Comparison of ENCODE assay signal across 1 cellular context in the genomic region with DNA sequence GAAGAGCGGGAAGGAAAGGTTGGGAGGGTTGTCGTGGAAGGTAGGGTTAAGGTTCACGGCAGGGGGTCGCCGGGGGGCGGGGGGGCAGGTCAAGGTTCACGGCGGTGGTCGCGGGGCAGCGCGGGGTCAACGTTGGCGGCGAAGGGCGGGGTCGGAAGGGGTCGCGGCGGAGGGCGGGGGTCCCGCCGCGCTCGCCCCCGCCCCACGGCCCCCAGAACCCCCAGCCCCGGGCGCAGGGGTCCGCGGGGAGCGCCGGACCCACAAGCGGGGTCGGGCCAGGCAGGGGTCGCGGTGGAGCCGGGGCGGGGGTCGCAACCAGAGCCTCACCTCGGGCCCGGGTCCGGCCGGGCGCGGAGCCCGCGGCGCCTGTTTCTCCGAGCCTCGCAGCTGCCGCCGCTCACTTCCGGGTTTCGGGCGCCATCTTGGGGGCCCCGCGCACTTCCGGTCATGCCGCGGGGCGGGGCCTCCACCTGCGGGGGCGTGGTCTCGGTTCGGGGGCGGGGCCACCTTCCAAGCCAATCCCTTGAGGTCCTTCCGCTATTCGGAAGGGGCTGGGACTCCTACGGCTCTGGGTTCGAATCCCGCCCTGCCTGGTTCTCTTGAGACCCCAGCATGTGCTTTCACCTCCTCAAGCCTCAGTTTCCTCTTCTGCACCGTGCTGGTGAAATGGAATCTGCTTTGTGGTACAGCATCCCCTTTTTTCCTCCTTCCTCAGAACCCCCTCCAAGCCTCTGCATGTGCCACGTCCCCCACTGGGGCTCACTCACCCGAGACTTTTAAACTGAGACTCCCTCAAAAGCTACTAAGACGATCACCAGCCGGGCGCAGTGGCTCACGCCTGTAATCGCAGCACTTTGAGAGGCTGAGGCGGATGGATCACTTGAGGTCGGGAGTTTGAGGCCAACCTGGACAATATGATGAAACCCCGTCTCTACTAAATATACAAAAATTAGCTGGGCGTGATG.
A peak's percentile ranks its signal among the peaks of the same experiment; 100 is the strongest.
TF ChIP-seq lines count a peak whose summit lies in the region.

Gene SBNO2 (minus strand): TSS at position 424 of the 965 bp plus-strand sequence. CDS start 19,992 bp downstream, outside the sequence.

TF ChIP-seq in GM23338, 12 proteins besides CTCF, POLR2A, EP300 and RAD21:
- TF ChIP-seq CREB1 (CRISPR knock-in tag; IDR thresholded peaks at IDR 0.05; ENCODE audit: low read depth) = peak; percentile 34; the same call in 1 of the 2 replicates
- TF ChIP-seq, protein P1, sequence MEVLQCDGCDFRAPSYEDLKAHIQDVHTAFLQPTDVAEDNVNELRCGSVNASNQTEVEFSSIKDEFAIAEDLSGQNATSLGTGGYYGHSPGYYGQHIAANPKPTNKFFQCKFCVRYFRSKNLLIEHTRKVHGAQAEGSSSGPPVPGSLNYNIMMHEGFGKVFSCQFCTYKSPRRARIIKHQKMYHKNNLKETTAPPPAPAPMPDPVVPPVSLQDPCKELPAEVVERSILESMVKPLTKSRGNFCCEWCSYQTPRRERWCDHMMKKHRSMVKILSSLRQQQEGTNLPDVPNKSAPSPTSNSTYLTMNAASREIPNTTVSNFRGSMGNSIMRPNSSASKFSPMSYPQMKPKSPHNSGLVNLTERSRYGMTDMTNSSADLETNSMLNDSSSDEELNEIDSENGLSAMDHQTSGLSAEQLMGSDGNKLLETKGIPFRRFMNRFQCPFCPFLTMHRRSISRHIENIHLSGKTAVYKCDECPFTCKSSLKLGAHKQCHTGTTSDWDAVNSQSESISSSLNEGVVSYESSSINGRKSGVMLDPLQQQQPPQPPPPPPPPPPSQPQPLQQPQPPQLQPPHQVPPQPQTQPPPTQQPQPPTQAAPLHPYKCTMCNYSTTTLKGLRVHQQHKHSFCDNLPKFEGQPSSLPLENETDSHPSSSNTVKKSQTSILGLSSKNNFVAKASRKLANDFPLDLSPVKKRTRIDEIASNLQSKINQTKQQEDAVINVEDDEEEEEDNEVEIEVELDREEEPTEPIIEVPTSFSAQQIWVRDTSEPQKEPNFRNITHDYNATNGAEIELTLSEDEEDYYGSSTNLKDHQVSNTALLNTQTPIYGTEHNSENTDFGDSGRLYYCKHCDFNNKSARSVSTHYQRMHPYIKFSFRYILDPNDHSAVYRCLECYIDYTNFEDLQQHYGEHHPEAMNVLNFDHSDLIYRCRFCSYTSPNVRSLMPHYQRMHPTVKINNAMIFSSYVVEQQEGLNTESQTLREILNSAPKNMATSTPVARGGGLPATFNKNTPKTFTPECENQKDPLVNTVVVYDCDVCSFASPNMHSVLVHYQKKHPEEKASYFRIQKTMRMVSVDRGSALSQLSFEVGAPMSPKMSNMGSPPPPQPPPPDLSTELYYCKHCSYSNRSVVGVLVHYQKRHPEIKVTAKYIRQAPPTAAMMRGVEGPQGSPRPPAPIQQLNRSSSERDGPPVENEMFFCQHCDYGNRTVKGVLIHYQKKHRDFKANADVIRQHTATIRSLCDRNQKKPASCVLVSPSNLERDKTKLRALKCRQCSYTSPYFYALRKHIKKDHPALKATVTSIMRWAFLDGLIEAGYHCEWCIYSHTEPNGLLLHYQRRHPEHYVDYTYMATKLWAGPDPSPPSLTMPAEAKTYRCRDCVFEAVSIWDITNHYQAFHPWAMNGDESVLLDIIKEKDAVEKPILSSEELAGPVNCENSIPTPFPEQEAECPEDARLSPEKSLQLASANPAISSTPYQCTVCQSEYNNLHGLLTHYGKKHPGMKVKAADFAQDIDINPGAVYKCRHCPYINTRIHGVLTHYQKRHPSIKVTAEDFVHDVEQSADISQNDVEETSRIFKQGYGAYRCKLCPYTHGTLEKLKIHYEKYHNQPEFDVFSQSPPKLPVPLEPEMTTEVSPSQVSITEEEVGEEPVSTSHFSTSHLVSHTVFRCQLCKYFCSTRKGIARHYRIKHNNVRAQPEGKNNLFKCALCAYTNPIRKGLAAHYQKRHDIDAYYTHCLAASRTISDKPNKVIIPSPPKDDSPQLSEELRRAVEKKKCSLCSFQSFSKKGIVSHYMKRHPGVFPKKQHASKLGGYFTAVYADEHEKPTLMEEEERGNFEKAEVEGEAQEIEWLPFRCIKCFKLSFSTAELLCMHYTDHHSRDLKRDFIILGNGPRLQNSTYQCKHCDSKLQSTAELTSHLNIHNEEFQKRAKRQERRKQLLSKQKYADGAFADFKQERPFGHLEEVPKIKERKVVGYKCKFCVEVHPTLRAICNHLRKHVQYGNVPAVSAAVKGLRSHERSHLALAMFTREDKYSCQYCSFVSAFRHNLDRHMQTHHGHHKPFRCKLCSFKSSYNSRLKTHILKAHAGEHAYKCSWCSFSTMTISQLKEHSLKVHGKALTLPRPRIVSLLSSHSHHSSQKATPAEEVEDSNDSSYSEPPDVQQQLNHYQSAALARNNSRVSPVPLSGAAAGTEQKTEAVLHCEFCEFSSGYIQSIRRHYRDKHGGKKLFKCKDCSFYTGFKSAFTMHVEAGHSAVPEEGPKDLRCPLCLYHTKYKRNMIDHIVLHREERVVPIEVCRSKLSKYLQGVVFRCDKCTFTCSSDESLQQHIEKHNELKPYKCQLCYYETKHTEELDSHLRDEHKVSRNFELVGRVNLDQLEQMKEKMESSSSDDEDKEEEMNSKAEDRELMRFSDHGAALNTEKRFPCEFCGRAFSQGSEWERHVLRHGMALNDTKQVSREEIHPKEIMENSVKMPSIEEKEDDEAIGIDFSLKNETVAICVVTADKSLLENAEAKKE (CRISPR knock-in tag; IDR thresholded peaks at IDR 0.05) = no peak
- TF ChIP-seq NANOG (IDR thresholded peaks at IDR 0.05; ENCODE audit: borderline replicate concordance) = no peak
- no peak for TF ChIP-seq ZNF331 (CRISPR knock-in tag; IDR thresholded peaks at IDR 0.05; ENCODE audit: low read depth)
- no peak for TF ChIP-seq ZNF114 (CRISPR knock-in tag; IDR thresholded peaks at IDR 0.05)
- no peak for TF ChIP-seq STAT1 (IDR thresholded peaks at IDR 0.05; ENCODE audit: unreplicated experiment)
- no peak for TF ChIP-seq EZH2phosphoT487 (IDR thresholded peaks at IDR 0.05; ENCODE audit: unreplicated experiment)
- TF ChIP-seq JUNB (IDR thresholded peaks at IDR 0.05; ENCODE audit: unreplicated experiment) = no peak
- no peak for TF ChIP-seq EZH2 (IDR thresholded peaks at IDR 0.05; ENCODE audit: low read depth, unreplicated experiment)
- TF ChIP-seq POLR2AphosphoS5 (IDR thresholded peaks at IDR 0.05; ENCODE audit: low read depth) = peak; percentile 49
